ENCODE assay signal across 18 cellular contexts in the genomic region with DNA sequence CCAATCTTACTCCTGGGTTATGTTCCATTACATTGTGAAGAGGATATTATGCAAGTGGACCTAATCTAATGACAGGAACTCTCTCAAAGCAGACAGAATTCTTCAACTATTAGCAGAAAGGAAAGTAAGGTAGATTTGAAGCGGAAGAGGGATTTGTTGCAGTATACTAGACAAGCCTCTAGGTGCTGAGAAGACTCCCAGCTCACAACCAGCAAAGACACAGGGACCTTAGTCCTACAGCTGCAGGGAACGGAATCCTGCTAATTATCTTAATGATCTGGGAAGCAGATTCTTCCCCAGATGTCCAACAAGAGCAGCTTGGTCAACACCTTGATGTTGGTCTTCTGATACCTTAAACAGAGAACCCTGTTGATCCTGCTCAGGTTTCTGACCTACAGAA.
DNase-seq lines count a peak whose midpoint lies in the region; ATAC-seq and TF ChIP-seq lines count a peak whose summit lies in the region.
"Had no signal": no experiment of that assay in that cellular context is flagged by ENCODE, and none has a peak within 500 bp of the region (broad histone marks: within the 10 kb centered on the region; RNA-seq: fewer than 3 reads in every experiment).

No MANE protein-coding gene starts in this region.

- H3K56ac ChIP-seq in mesendoderm (ENCODE audit: low read length), result no peak overlapping the region

- no peaks in the 10 kb centered on the region for H3K36me3 Mint-ChIP-seq in progenitor cell of endocrine pancreas (ENCODE audit: insufficient read depth)

- no peak overlapping the region for H3K4me2 ChIP-seq in mesendoderm (ENCODE audit: low read length)

- H4K5ac ChIP-seq in mesendoderm (ENCODE audit: low read length), result no peak overlapping the region

- H3K4me1 ChIP-seq in mesendoderm (ENCODE audit: control insufficient read depth, low read depth, low read length), result no peaks in the 10 kb centered on the region
- H3K4me1 ChIP-seq: Peyer's patch, SJSA1 had no signal

- peaks cover 7% of the 10 kb centered on the region for H3K4me1 Mint-ChIP-seq in progenitor cell of endocrine pancreas (ENCODE audit: low read depth)

- no peak for TF ChIP-seq CTCF in progenitor cell of endocrine pancreas (IDR thresholded peaks at IDR 0.05; ENCODE audit: unreplicated experiment)

- no peak overlapping the region for H2BK15ac ChIP-seq in mesendoderm (replicated peaks; ENCODE audit: low read depth)

- no peak overlapping the region for H3K27ac ChIP-seq in mesendoderm (ENCODE audit: low read depth, low read length)
- H3K27ac ChIP-seq: Peyer's patch, SJSA1 had no signal

- no peaks in the 10 kb centered on the region for H3K9me3 Mint-ChIP-seq in progenitor cell of endocrine pancreas (ENCODE audit: low read depth)

- H3K4me3 Mint-ChIP-seq in progenitor cell of endocrine pancreas (ENCODE audit: low read depth), result no peak overlapping the region
- H3K4me3 Mint-ChIP-seq: HFFc6 had no signal

- H3K79me1 ChIP-seq in mesendoderm (ENCODE audit: low read length), result no peaks in the 10 kb centered on the region

- H2AK5ac ChIP-seq in mesendoderm (ENCODE audit: low read length), result no peak overlapping the region

- H3K27me3 Mint-ChIP-seq in progenitor cell of endocrine pancreas, result peaks cover 8% of the 10 kb centered on the region

- no peak overlapping the region for H3K23ac ChIP-seq in mesendoderm (ENCODE audit: low read length)

- H3K4me3 ChIP-seq in H7 (ENCODE audit: insufficient read depth, low read depth, low read length) (no peak overlapping the region), mesendoderm (ENCODE audit: low read length) (no peak overlapping the region)
- H3K4me3 ChIP-seq: GM12878, Peyer's patch, SJSA1 had no signal

- no peak for ATAC-seq in HG02678 (IDR thresholded peaks at IDR 0.05; ENCODE audit: unreplicated experiment)
- ATAC-seq: GM12878 had no signal

- H3K9ac ChIP-seq in mesendoderm (ENCODE audit: low read length), result no peak overlapping the region

- H3K27me3 ChIP-seq in H7 (ENCODE audit: control insufficient read depth, insufficient read depth, low read length), result no peaks in the 10 kb centered on the region; the same call in 1 of the 2 replicates
- H3K27me3 ChIP-seq in mesendoderm (ENCODE audit: insufficient read depth, low read length, poor library complexity), result no peaks in the 10 kb centered on the region
- H3K27me3 ChIP-seq: Peyer's patch, SJSA1 had no signal

- no peak overlapping the region for H2BK120ac ChIP-seq in mesendoderm (ENCODE audit: low read depth, low read length)

- H3K18ac ChIP-seq in mesendoderm (ENCODE audit: low read length), result no peak overlapping the region

- H3K27ac Mint-ChIP-seq in progenitor cell of endocrine pancreas, result no peak overlapping the region
- H3K27ac Mint-ChIP-seq: HFFc6 had no signal

- H4K8ac ChIP-seq in mesendoderm (ENCODE audit: low read depth, low read length), result no peak overlapping the region

- DNase-seq in DMS 273 treated with DMSO at 0.1 percent for 48 hours (lab: John Stamatoyannopoulos, UW) (peak; percentile 11), H7 (peak; percentile 30), SK-N-DZ (ENCODE audit: low spot score) (peak; percentile 21), mesendoderm (peak; percentile 28), progenitor cell of endocrine pancreas (ENCODE audit: low spot score, unreplicated experiment) (no peak), HUDEP-2 (lab: John Stamatoyannopoulos, UW; ENCODE audit: unreplicated experiment in 76 of 76) (no peak)
- DNase-seq: C1 segment of cervical spinal cord, GF-D8, GOT3, HFFc6, NCI-H1436 treated with DMSO at 0.1 percent for 48 hours, NCI-H2029, Peyer's patch, SW 1271, T-helper 2 cell had no signal

- H2BK5ac ChIP-seq in mesendoderm (ENCODE audit: low read length), result no peak overlapping the region

- no peak overlapping the region for H3K4ac ChIP-seq in mesendoderm (ENCODE audit: low read depth, low read length)

- H3K36me3 ChIP-seq in H7 (replicated peaks; ENCODE audit: control insufficient read depth, insufficient read depth, low read length), result no peaks in the 10 kb centered on the region
- H3K36me3 ChIP-seq in mesendoderm (ENCODE audit: control insufficient read depth, insufficient read depth, low read length), result no peaks in the 10 kb centered on the region
- H3K36me3 ChIP-seq: Peyer's patch, SJSA1 had no signal

- WGBS in mesendoderm (ENCODE audit: extremely low coverage, insufficient coverage, low lambda C conversion rate), result no CpG with 5 or more reads among the region's 2 CpGs

- H3K79me2 ChIP-seq in mesendoderm (ENCODE audit: control insufficient read depth, insufficient read depth, low read length), result no peaks in the 10 kb centered on the region

Comparison
In these comparisons a context has a peak if more than half of its experiments do, and no peak if none do; other contexts are left out.
1. DNase-seq: peak in DMS 273 treated with DMSO at 0.1 percent for 48 hours (single experiment), H7 (single experiment), SK-N-DZ (single experiment) and mesendoderm (single experiment); none in progenitor cell of endocrine pancreas (single experiment) and HUDEP-2 (0 of 76).